Comparison of ENCODE assay signal across 1 cellular context in genomic region chr3:195259564-195260285, GRCh38.
TF ChIP-seq lines count a peak whose summit lies in the region.

No MANE protein-coding gene starts in this region.

TF ChIP-seq in HepG2, 621 proteins besides CTCF, POLR2A, EP300 and RAD21 (continued from another document and continues in another):
- TF ChIP-seq HOXA3 (CRISPR knock-in tag; IDR thresholded peaks at IDR 0.05) (peak; percentile 6; the same call in 1 of the 2 replicates), SIN3B (IDR thresholded peaks at IDR 0.05; ENCODE audit: low read length) (no peak), SOX5 (CRISPR knock-in tag; IDR thresholded peaks at IDR 0.05; ENCODE audit: borderline replicate concordance) (peak; percentile 79; the same call in 1 of the 2 replicates), ZNF703 (CRISPR knock-in tag; IDR thresholded peaks at IDR 0.05; ENCODE audit: borderline replicate concordance) (peak; percentile 89; the same call in 1 of the 2 replicates), ZNF441 (CRISPR knock-in tag; IDR thresholded peaks at IDR 0.05; ENCODE audit: borderline replicate concordance) (peak; percentile 62), TOE1 (CRISPR knock-in tag; IDR thresholded peaks at IDR 0.05) (no peak), RXRA (CRISPR knock-in tag; IDR thresholded peaks at IDR 0.05) (peak; percentile 63), SPEN (CRISPR knock-in tag; IDR thresholded peaks at IDR 0.05; ENCODE audit: low read depth) (peak; percentile 83), ZFP36 (IDR thresholded peaks at IDR 0.05; ENCODE audit: borderline replicate concordance, low read depth, low read length, partially characterized antibody) (no peak), ZNF160 (CRISPR knock-in tag; IDR thresholded peaks at IDR 0.05) (no peak), RERE (CRISPR knock-in tag; IDR thresholded peaks at IDR 0.05; ENCODE audit: low read depth) (no peak; the same call in 1 of the 2 replicates), ZNF235 (CRISPR knock-in tag; IDR thresholded peaks at IDR 0.05; ENCODE audit: borderline replicate concordance) (peak; percentile 66; the same call in 1 of the 2 replicates), ZBTB8A (CRISPR knock-in tag; IDR thresholded peaks at IDR 0.05; ENCODE audit: borderline replicate concordance, low read depth) (no peak; the same call in 1 of the 2 replicates), ZNF546 (CRISPR knock-in tag; conservative IDR thresholded peaks at IDR 0.05) (peak; percentile 46; the same call in 1 of the 2 replicates), SP140L (CRISPR knock-in tag; IDR thresholded peaks at IDR 0.05; ENCODE audit: borderline replicate concordance) (0 out of 2 replicates have a peak, but pooled peaks have one; percentile 20), ZNF781 (CRISPR knock-in tag; IDR thresholded peaks at IDR 0.05; ENCODE audit: borderline replicate concordance, not compliant biosample characterization) (peak; percentile 86), ATF5 (CRISPR knock-in tag; IDR thresholded peaks at IDR 0.05; ENCODE audit: low read depth) (peak; percentile 61; the same call in 1 of the 2 replicates), ZNF367 (CRISPR knock-in tag; IDR thresholded peaks at IDR 0.05; ENCODE audit: borderline replicate concordance) (no peak), ZMAT3 (CRISPR knock-in tag; conservative IDR thresholded peaks at IDR 0.05) (peak; percentile 24), EHMT2 (IDR thresholded peaks at IDR 0.05; ENCODE audit: borderline replicate concordance, low read depth, low read length) (no peak), ZSCAN25 (CRISPR knock-in tag; IDR thresholded peaks at IDR 0.05) (peak; percentile 73; the same call in 1 of the 2 replicates), ZNF777 (CRISPR knock-in tag; IDR thresholded peaks at IDR 0.05) (no peak), FOSL1 (CRISPR knock-in tag; IDR thresholded peaks at IDR 0.05; ENCODE audit: borderline replicate concordance) (no peak), NFATC3 (CRISPR knock-in tag; IDR thresholded peaks at IDR 0.05) (no peak), PLSCR1 (CRISPR knock-in tag; IDR thresholded peaks at IDR 0.05; ENCODE audit: borderline replicate concordance) (no peak), PTBP1 (IDR thresholded peaks at IDR 0.05; ENCODE audit: low read depth, low read length, poor library complexity, severe bottlenecking) (no peak), POLR2AphosphoS5 (IDR thresholded peaks at IDR 0.05; ENCODE audit: low read depth, low read length) (peak; percentile 54), PAF1 (CRISPR knock-in tag; IDR thresholded peaks at IDR 0.05) (no peak), KLF6 (CRISPR knock-in tag; IDR thresholded peaks at IDR 0.05) (no peak; the same call in 1 of the 2 replicates), ARNT2 (CRISPR knock-in tag; IDR thresholded peaks at IDR 0.05; ENCODE audit: low read depth) (peak; percentile 86), ATF1 (CRISPR knock-in tag; IDR thresholded peaks at IDR 0.05) (no peak), REL (CRISPR knock-in tag; conservative IDR thresholded peaks at IDR 0.05) (no peak; the same call in 1 of the 2 replicates), ZNF205 (CRISPR knock-in tag; IDR thresholded peaks at IDR 0.05) (no peak), ZMYM3 (CRISPR knock-in tag; IDR thresholded peaks at IDR 0.05) (peak; percentile 34; the same call in 1 of the 2 replicates), ETV6 (CRISPR knock-in tag; conservative IDR thresholded peaks at IDR 0.05) (no peak; the same call in 1 of the 2 replicates), ZNF225 (CRISPR knock-in tag; IDR thresholded peaks at IDR 0.05) (no peak), ZSCAN31 (CRISPR knock-in tag; IDR thresholded peaks at IDR 0.05; ENCODE audit: low read depth) (peak; percentile 93), ZBTB37 (CRISPR knock-in tag; IDR thresholded peaks at IDR 0.05) (peak; percentile 78; the same call in 1 of the 2 replicates), PBX2 (CRISPR knock-in tag; IDR thresholded peaks at IDR 0.05) (no peak), TFDP1 (CRISPR knock-in tag; IDR thresholded peaks at IDR 0.05; ENCODE audit: borderline replicate concordance) (peak; percentile 67; the same call in 1 of the 2 replicates), ZFP91 (CRISPR knock-in tag; IDR thresholded peaks at IDR 0.05; ENCODE audit: borderline replicate concordance) (peak; percentile 76), FOXO4 (CRISPR knock-in tag; conservative IDR thresholded peaks at IDR 0.05) (no peak), ZNF773 (CRISPR knock-in tag; IDR thresholded peaks at IDR 0.05; ENCODE audit: borderline replicate concordance) (peak; percentile 94), PRDM4 (CRISPR knock-in tag; IDR thresholded peaks at IDR 0.05; ENCODE audit: borderline replicate concordance) (no peak), ZNF766 (CRISPR knock-in tag; IDR thresholded peaks at IDR 0.05; ENCODE audit: borderline replicate concordance) (no peak), GABPA (IDR thresholded peaks at IDR 0.05; ENCODE audit: low read depth, low read length) (no peak), GABPA (CRISPR knock-in tag; IDR thresholded peaks at IDR 0.05; ENCODE audit: low read depth) (peak; percentile 58; the same call in 1 of the 2 replicates), ZBTB34 (CRISPR knock-in tag; IDR thresholded peaks at IDR 0.05) (no peak; the same call in 1 of the 2 replicates)
